21 cellular contexts compared by ENCODE assay signal in genomic region chr7:101667959-101668358, GRCh38. TPM values are rescaled to one million over a fixed set of nuclear protein-coding genes. Genes with fewer than 3 reads are reported as not detected.
A peak's percentile ranks its signal among the peaks of the same experiment; 100 is the strongest.
DNase-seq lines count a peak whose midpoint lies in the region; ATAC-seq and TF ChIP-seq lines count a peak whose summit lies in the region.
"Had no signal": no experiment of that assay in that cellular context is flagged by ENCODE, and none has a peak within 500 bp of the region (broad histone marks: within the 10 kb centered on the region; RNA-seq: fewer than 3 reads in every experiment).

No MANE protein-coding gene starts in this region.

- H3K4me1 ChIP-seq in BLaER1 treated with 17β-estradiol and CSF1 and Interleukin-3, amounts not matched to agents 10 nM and 100 nM: peaks cover 19 to 54% (median 39%) of the 10 kb centered on the region in 10 experiments
- H3K4me1 ChIP-seq in HEK293 (ENCODE audit: control insufficient read depth, insufficient read depth, low read length): no peaks in the 10 kb centered on the region
- H3K4me1 ChIP-seq in mesendoderm (ENCODE audit: control insufficient read depth, low read depth, low read length): peaks cover 3% of the 10 kb centered on the region
- no peaks in the 10 kb centered on the region for H3K4me1 ChIP-seq in stomach
- H3K4me1 ChIP-seq: A549, BE2C had no signal

- H4K5ac ChIP-seq in mesendoderm (ENCODE audit: low read length): no peak overlapping the region

- no peaks in the 10 kb centered on the region for H3K79me1 ChIP-seq in mesendoderm (ENCODE audit: low read length)

- peaks cover 11 to 24% (median 13%) of the 10 kb centered on the region in 11 experiments for H3K9me3 ChIP-seq in BLaER1 treated with 17β-estradiol and CSF1 and Interleukin-3, amounts not matched to agents 10 nM and 100 nM (replicated peaks in 1 of 11)
- H3K9me3 ChIP-seq in HEK293 (ENCODE audit: control insufficient read depth, insufficient read depth, low read depth, low read length): no peaks in the 10 kb centered on the region
- H3K9me3 ChIP-seq in stomach: no peaks in the 10 kb centered on the region
- H3K9me3 ChIP-seq: A549, BE2C had no signal

- TF ChIP-seq EP300 in stomach (IDR thresholded peaks at IDR 0.05): no peak

- no peaks in the 10 kb centered on the region for H3K27me3 ChIP-seq in BLaER1 treated with 17β-estradiol and CSF1 and Interleukin-3, amounts not matched to agents 10 nM and 100 nM
- H3K27me3 ChIP-seq in mesendoderm (ENCODE audit: insufficient read depth, low read length, poor library complexity) (no peaks in the 10 kb centered on the region), stomach (peaks cover 0 to 7% (median 0%) of the 10 kb centered on the region in 3 donors)
- H3K27me3 ChIP-seq: BE2C had no signal

- no peak overlapping the region for H3K4ac ChIP-seq in mesendoderm (ENCODE audit: low read depth, low read length)

- DNase-seq in mesendoderm (no peak), stomach (no peak), GM19240 (ENCODE audit: insufficient read length, low spot score) (no peak)
- no peak for DNase-seq in activated CD8-positive, alpha-beta T cell treated with anti-CD3 and anti-CD28 coated beads, Interleukin-2, amount 10 ng/mL, durations not matched to agents 7 days and 5 days
- DNase-seq: 8988T; ACHN; AML-193; BE2C; CD4-positive, alpha-beta T cell; CD8-positive, alpha-beta memory T cell; DMS53; DMS79 treated with DMSO at 0.1 percent for 48 hours; GOT3; H7; HCEC 1CT had no signal

- H3K4me1 Mint-ChIP-seq in activated CD8-positive, alpha-beta T cell treated with anti-CD3 and anti-CD28 coated beads, Interleukin-2, amount 10 ng/mL, durations not matched to agents 7 days and 5 days (ENCODE audit: low read depth): no peaks in the 10 kb centered on the region
- H3K4me1 Mint-ChIP-seq: CD8-positive, alpha-beta memory T cell had no signal

- H3K79me2 ChIP-seq in mesendoderm (ENCODE audit: control insufficient read depth, insufficient read depth, low read length): no peaks in the 10 kb centered on the region

- H3K23ac ChIP-seq in mesendoderm (ENCODE audit: low read length): no peak overlapping the region

- no peaks in the 10 kb centered on the region; a peak in 1 of 22 replicates for H3K36me3 ChIP-seq in BLaER1 treated with 17β-estradiol and CSF1 and Interleukin-3, amounts not matched to agents 10 nM and 100 nM
- no peaks in the 10 kb centered on the region for H3K36me3 ChIP-seq in HEK293 (ENCODE audit: control insufficient read depth in 2 of 2, insufficient read depth in 1 of 2, low read length in 2 of 2)
- H3K36me3 ChIP-seq in mesendoderm (ENCODE audit: control insufficient read depth, insufficient read depth, low read length): no peaks in the 10 kb centered on the region
- no peaks in the 10 kb centered on the region for H3K36me3 ChIP-seq in stomach
- H3K36me3 ChIP-seq: BE2C had no signal

- H3K4me3 Mint-ChIP-seq in activated CD8-positive, alpha-beta T cell treated with anti-CD3 and anti-CD28 coated beads, Interleukin-2, amount 10 ng/mL, durations not matched to agents 7 days and 5 days: no peak overlapping the region
- H3K4me3 Mint-ChIP-seq: CD4-positive, alpha-beta T cell; CD8-positive, alpha-beta memory T cell had no signal

- WGBS in mesendoderm (ENCODE audit: extremely low coverage, insufficient coverage, low lambda C conversion rate): no CpG with 5 or more reads among the region's 3 CpGs
- WGBS in stomach, 5 donors: 51 to 75% (median 60%) methylated on average over 2 to 3 of the region's 3 CpGs

- no peak overlapping the region for H2BK120ac ChIP-seq in mesendoderm (ENCODE audit: low read depth, low read length)

- H3K9me3 Mint-ChIP-seq in activated CD8-positive, alpha-beta T cell treated with anti-CD3 and anti-CD28 coated beads, Interleukin-2, amount 10 ng/mL, durations not matched to agents 7 days and 5 days (ENCODE audit: insufficient read depth): no peaks in the 10 kb centered on the region

- H3K27ac ChIP-seq in BLaER1 treated with 17β-estradiol and CSF1 and Interleukin-3, amounts not matched to agents 10 nM and 100 nM: no peak overlapping the region
- H3K27ac ChIP-seq in HEK293 (ENCODE audit: extremely low read depth, low read depth, low read length): no peak overlapping the region
- H3K27ac ChIP-seq in mesendoderm (ENCODE audit: low read depth, low read length): no peak overlapping the region
- H3K27ac ChIP-seq in stomach: no peak overlapping the region
- H3K27ac ChIP-seq: A549, C4-2B had no signal

- no peak overlapping the region for H3K4me3 ChIP-seq in BLaER1 treated with 17β-estradiol and CSF1 and Interleukin-3, amounts not matched to agents 10 nM and 100 nM
- H3K4me3 ChIP-seq in HEK293 (ENCODE audit: low read depth, low read length): no peak overlapping the region
- no peak overlapping the region for H3K4me3 ChIP-seq in mesendoderm (ENCODE audit: low read length)
- H3K4me3 ChIP-seq in stomach: no peak overlapping the region
- H3K4me3 ChIP-seq: A549 had no signal

- CTCF ChIA-PET in HEK293 (lab: Yijun Ruan, JAX): interaction anchor here (0.7 to 0.8 kb wide), 2 partner anchors 10 to 14 kb away, joined by 3 to 4 read pairs; no protein-coding TSS in a partner anchor
- CTCF ChIA-PET in activated CD8-positive, alpha-beta T cell treated with anti-CD3 and anti-CD28 coated beads, Interleukin-2, amount 10 ng/mL, durations not matched to agents 7 days and 5 days (lab: Charles Lee): interaction anchor here (1.7 kb wide), 1 partner anchor 65 kb away, joined by 4 read pairs; no protein-coding TSS in a partner anchor

- H4K20me1 ChIP-seq in BLaER1 treated with 17β-estradiol and CSF1 and Interleukin-3, amounts not matched to agents 10 nM and 100 nM: no peaks in the 10 kb centered on the region

- H3K36me3 Mint-ChIP-seq in activated CD8-positive, alpha-beta T cell treated with anti-CD3 and anti-CD28 coated beads, Interleukin-2, amount 10 ng/mL, durations not matched to agents 7 days and 5 days (ENCODE audit: low read depth): no peaks in the 10 kb centered on the region
- H3K36me3 Mint-ChIP-seq: CD8-positive, alpha-beta memory T cell had no signal

- intact Hi-C loops in stomach (cut with DNase I; ENCODE audit: low total_unique reads): no loop called here

- H3K27ac Mint-ChIP-seq in activated CD8-positive, alpha-beta T cell treated with anti-CD3 and anti-CD28 coated beads, Interleukin-2, amount 10 ng/mL, durations not matched to agents 7 days and 5 days: no peak overlapping the region
- H3K27ac Mint-ChIP-seq: CD4-positive, alpha-beta T cell; CD8-positive, alpha-beta memory T cell had no signal

- no peak for TF ChIP-seq POLR2A in stomach (IDR thresholded peaks at IDR 0.05)

- no peak overlapping the region for H2BK5ac ChIP-seq in mesendoderm (ENCODE audit: low read length)

- TF ChIP-seq CTCF in HEK293 (tag by site-specific recombination; IDR thresholded peaks at IDR 0.05): no peak
- no peak for TF ChIP-seq CTCF in stomach (IDR thresholded peaks at IDR 0.05)

- no peak overlapping the region for H2BK15ac ChIP-seq in mesendoderm (replicated peaks; ENCODE audit: low read depth)

- H2AK5ac ChIP-seq in mesendoderm (ENCODE audit: low read length): no peak overlapping the region

- peak overlapping the region; percentile 58 for H3K56ac ChIP-seq in mesendoderm (ENCODE audit: low read length)

- peak overlapping the region; percentile 24 to 70 (median 39); a peak in 18 of 22 replicates for H3K4me2 ChIP-seq in BLaER1 treated with 17β-estradiol and CSF1 and Interleukin-3, amounts not matched to agents 10 nM and 100 nM
- no peak overlapping the region for H3K4me2 ChIP-seq in mesendoderm (ENCODE audit: low read length)
- H3K4me2 ChIP-seq: A549 had no signal

- no peak overlapping the region for H4K8ac ChIP-seq in mesendoderm (ENCODE audit: low read depth, low read length)

- no peaks in the 10 kb centered on the region for H3K27me3 Mint-ChIP-seq in activated CD8-positive, alpha-beta T cell treated with anti-CD3 and anti-CD28 coated beads, Interleukin-2, amount 10 ng/mL, durations not matched to agents 7 days and 5 days (ENCODE audit: low read depth)
- H3K27me3 Mint-ChIP-seq: CD4-positive, alpha-beta T cell had no signal

- H3K9ac ChIP-seq in BLaER1 treated with 17β-estradiol and CSF1 and Interleukin-3, amounts not matched to agents 10 nM and 100 nM: no peak overlapping the region
- no peak overlapping the region for H3K9ac ChIP-seq in mesendoderm (ENCODE audit: low read length)

- ATAC-seq in activated CD8-positive, alpha-beta T cell treated with anti-CD3 and anti-CD28 coated beads, Interleukin-2, amount 10 ng/mL, durations not matched to agents 7 days and 5 days: no peak
- no peak for ATAC-seq in HG02798 (IDR thresholded peaks at IDR 0.05; ENCODE audit: poor library complexity, unreplicated experiment)
- ATAC-seq: A549 had no signal

- POLR2A ChIA-PET in HEK293 (lab: Yijun Ruan, JAX): no interaction called here
- POLR2A ChIA-PET in activated CD8-positive, alpha-beta T cell treated with anti-CD3 and anti-CD28 coated beads, Interleukin-2, amount 10 ng/mL, durations not matched to agents 7 days and 5 days (lab: Charles Lee): no interaction called here

- no peak overlapping the region for H3K18ac ChIP-seq in mesendoderm (ENCODE audit: low read length)

TF ChIP-seq in HEK293, 187 proteins besides CTCF, POLR2A, EP300 and RAD21 (continues in another document):
- TF ChIP-seq HOXC10 (CRISPR knock-in tag; IDR thresholded peaks at IDR 0.05): no peak
- no peak for TF ChIP-seq ZNF433 (tag by site-specific recombination; IDR thresholded peaks at IDR 0.05; ENCODE audit: low read depth)
- TF ChIP-seq ZNF473 (tag by site-specific recombination; IDR thresholded peaks at IDR 0.05): no peak
- 0 out of 2 replicates have a peak, but pooled peaks have one; percentile 35 for TF ChIP-seq SCRT2 (tag by site-specific recombination; IDR thresholded peaks at IDR 0.05)
- peak; percentile 99 for TF ChIP-seq ZNF157 (tag by site-specific recombination; IDR thresholded peaks at IDR 0.05)
- no peak for TF ChIP-seq ZNF670 (tag by site-specific recombination; IDR thresholded peaks at IDR 0.05; ENCODE audit: low read depth)
- peak; percentile 54; the same call in 1 of the 2 replicates for TF ChIP-seq PRDM1 (tag by site-specific recombination; IDR thresholded peaks at IDR 0.05)

RNA-seq across cellular contexts. Expression of gene MYL10, which starts 38.9 kb away (rescaled TPM):
- 3.1 TPM for polyA plus RNA-seq in mesendoderm (2013, experiment 1 of 2)
- polyA plus RNA-seq in mesendoderm (2013, experiment 2 of 2): 2.5 TPM
- not detected for total RNA-seq in activated CD8-positive, alpha-beta T cell treated with anti-CD3 and anti-CD28 coated beads, Interleukin-2, amount 10 ng/mL, durations not matched to agents 7 days and 5 days
- not detected for total RNA-seq in stomach
- polyA plus RNA-seq in stomach: not detected
- total RNA-seq: CD4-positive, alpha-beta T cell; CD8-positive, alpha-beta memory T cell; Daoy; H7 had no signal
- polyA plus RNA-seq: A549; CD8-positive, alpha-beta memory T cell had no signal
